ENCODE assay signal across 14 cellular contexts in the genomic region with DNA sequence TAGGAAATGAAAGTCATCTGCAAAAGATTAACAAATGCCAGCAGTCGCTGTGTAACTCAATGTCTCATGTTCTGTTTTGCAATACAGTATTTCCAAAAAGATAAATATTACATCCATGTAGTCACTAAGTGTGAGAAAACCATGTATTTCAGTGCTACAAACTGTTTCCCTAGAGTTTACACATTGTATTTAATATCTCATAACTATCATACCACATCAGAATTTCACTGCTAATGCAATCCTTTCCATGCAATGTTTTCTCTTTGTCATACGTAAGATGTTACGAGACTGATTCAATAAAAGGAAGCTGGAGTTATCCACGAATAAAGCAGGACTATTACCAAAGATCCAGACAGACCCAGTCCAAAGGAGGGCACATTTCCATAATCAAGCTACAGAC.
DNase-seq lines count a peak whose midpoint lies in the region; ATAC-seq and TF ChIP-seq lines count a peak whose summit lies in the region.
"Had no signal": no experiment of that assay in that cellular context is flagged by ENCODE, and none has a peak within 500 bp of the region (broad histone marks: within the 10 kb centered on the region; RNA-seq: fewer than 3 reads in every experiment).

No MANE protein-coding gene starts in this region.

- H3K27me3 ChIP-seq in Caco-2 (replicated peaks; ENCODE audit: control insufficient read depth, insufficient read depth, low read length) (no peaks in the 10 kb centered on the region), OCI-LY3 (ENCODE audit: low read depth, low read length) (no peaks in the 10 kb centered on the region), gastroesophageal sphincter (no peaks in the 10 kb centered on the region), skeletal muscle satellite cell (ENCODE audit: control insufficient read depth, insufficient read depth, low read length) (no peaks in the 10 kb centered on the region)
- H3K27me3 ChIP-seq: colonic mucosa had no signal

- POLR2A ChIA-PET in Caco-2 (lab: Charles Lee) = no interaction called here

- peaks cover 9% of the 10 kb centered on the region for H3K4me1 Mint-ChIP-seq in Caco-2 (ENCODE audit: low read depth, unreplicated experiment)
- H3K4me1 Mint-ChIP-seq: activated naive CD8-positive, alpha-beta T cell treated with anti-CD3 and anti-CD28 coated beads, Interleukin-2, amount 10 ng/mL, durations not matched to agents 7 days and 5 days had no signal

- H3K4me3 Mint-ChIP-seq in Caco-2 (ENCODE audit: unreplicated experiment) = no peak overlapping the region
- H3K4me3 Mint-ChIP-seq: activated naive CD8-positive, alpha-beta T cell treated with anti-CD3 and anti-CD28 coated beads, Interleukin-2, amount 10 ng/mL, durations not matched to agents 7 days and 5 days; stimulated activated naive CD8-positive, alpha-beta T cell treated with anti-CD3 and anti-CD28 coated beads, Interleukin-15, Interleukin-2, amounts not matched to agents 100 ng/mL and 50 ng/mL, for 24 hours had no signal

- H3K4me1 ChIP-seq in Caco-2 = peaks cover 14% of the 10 kb centered on the region
- peaks cover 31% of the 10 kb centered on the region for H3K4me1 ChIP-seq in OCI-LY3 (ENCODE audit: low read length)
- peaks cover 0 to 19% (median 2%) of the 10 kb centered on the region in 3 donors for H3K4me1 ChIP-seq in gastroesophageal sphincter
- H3K4me1 ChIP-seq in skeletal muscle satellite cell (ENCODE audit: control insufficient read depth, insufficient read depth, low read length) = peaks cover 11% of the 10 kb centered on the region
- H3K4me1 ChIP-seq: colonic mucosa had no signal

- peak overlapping the region; percentile 32 for H3K27ac Mint-ChIP-seq in Caco-2 (ENCODE audit: unreplicated experiment)
- H3K27ac Mint-ChIP-seq: activated naive CD8-positive, alpha-beta T cell treated with anti-CD3 and anti-CD28 coated beads, Interleukin-2, amount 10 ng/mL, durations not matched to agents 7 days and 5 days; stimulated activated naive CD8-positive, alpha-beta T cell treated with anti-CD3 and anti-CD28 coated beads, Interleukin-15, Interleukin-2, amounts not matched to agents 100 ng/mL and 50 ng/mL, for 24 hours had no signal

- TF ChIP-seq CTCF in Caco-2 (IDR thresholded peaks at IDR 0.05; ENCODE audit: insufficient read depth in 1 of 2, low read depth in 1 of 2, low read length in 1 of 2, severe bottlenecking in 1 of 2, unreplicated experiment in 1 of 2) = no peak
- TF ChIP-seq CTCF in OCI-LY3 (IDR thresholded peaks at IDR 0.05; ENCODE audit: low read depth, low read length) = no peak
- no peak for TF ChIP-seq CTCF in gastroesophageal sphincter (IDR thresholded peaks at IDR 0.05)

- H3K4me2 ChIP-seq in OCI-LY3 (ENCODE audit: low read length) = peak overlapping the region; percentile 42
- peak overlapping the region; percentile 38 for H3K4me2 ChIP-seq in skeletal muscle satellite cell (ENCODE audit: low read length)

- CTCF ChIA-PET in Caco-2 (lab: Charles Lee) = no interaction called here

- H3K4me3 ChIP-seq in Caco-2 (ENCODE audit: low read depth, low read length) = no peak overlapping the region
- H3K4me3 ChIP-seq in OCI-LY3 (ENCODE audit: low read length) = peak overlapping the region; percentile 3; the same call in 1 of the 2 replicates
- H3K4me3 ChIP-seq in gastroesophageal sphincter = no peak overlapping the region
- no peak overlapping the region for H3K4me3 ChIP-seq in skeletal muscle satellite cell (ENCODE audit: low read length)
- H3K4me3 ChIP-seq: colonic mucosa had no signal

- intact Hi-C loops in Caco-2 (cut with micrococcal nuclease; ENCODE audit: unreplicated experiment) = loop anchor here (5.0 kb wide), 2 partner anchors 270 to 640 kb away; a partner anchor contains a TSS

- H3K36me3 Mint-ChIP-seq in Caco-2 (ENCODE audit: insufficient read depth, unreplicated experiment) = no peaks in the 10 kb centered on the region
- H3K36me3 Mint-ChIP-seq: activated naive CD8-positive, alpha-beta T cell treated with anti-CD3 and anti-CD28 coated beads, Interleukin-2, amount 10 ng/mL, durations not matched to agents 7 days and 5 days had no signal

- DNase-seq in Caco-2 = no peak
- no peak for DNase-seq in NCI-H2171 treated with DMSO at 0.1 percent for 48 hours (lab: John Stamatoyannopoulos, UW)
- no peak for DNase-seq in DMS79 (lab: John Stamatoyannopoulos, UW)
- DNase-seq in activated effector memory CD4-positive, alpha-beta T cell treated with anti-CD3 and anti-CD28 coated beads, Interleukin-2, amount 50 U/mL, for 16 hours = no peak
- DNase-seq in NCI-H146 treated with DMSO at 0.1 percent for 48 hours (lab: John Stamatoyannopoulos, UW; ENCODE audit: unreplicated experiment) = no peak
- DNase-seq: activated CD4-positive, CD25-positive, alpha-beta regulatory T cell; activated naive CD8-positive, alpha-beta T cell treated with anti-CD3 and anti-CD28 coated beads, Interleukin-2, amount 10 ng/mL, durations not matched to agents 7 days and 5 days; colonic mucosa; NCI-H2171; SW 1271 had no signal

- TF ChIP-seq EP300 in gastroesophageal sphincter (IDR thresholded peaks at IDR 0.05) = no peak

- H3K36me3 ChIP-seq in Caco-2 (ENCODE audit: control insufficient read depth, insufficient read depth, low read length) (no peaks in the 10 kb centered on the region), OCI-LY3 (replicated peaks; ENCODE audit: low read depth, low read length) (no peaks in the 10 kb centered on the region), gastroesophageal sphincter (peaks cover 0 to 3% of the 10 kb centered on the region in 2 donors), skeletal muscle satellite cell (ENCODE audit: insufficient read depth, low read length) (peaks cover 9% of the 10 kb centered on the region)
- H3K36me3 ChIP-seq: colonic mucosa had no signal

- no peak overlapping the region for H3K9ac ChIP-seq in OCI-LY3 (ENCODE audit: low read length)
- H3K9ac ChIP-seq in skeletal muscle satellite cell (ENCODE audit: low read depth, low read length) = no peak overlapping the region

- H3K27me3 Mint-ChIP-seq in Caco-2 (ENCODE audit: insufficient read depth, unreplicated experiment) = no peaks in the 10 kb centered on the region
- H3K27me3 Mint-ChIP-seq: stimulated activated naive CD8-positive, alpha-beta T cell treated with anti-CD3 and anti-CD28 coated beads, Interleukin-15, Interleukin-2, amounts not matched to agents 100 ng/mL and 50 ng/mL, for 24 hours had no signal

- 34 to 59% methylated on average over 4 of the region's 4 CpGs for WGBS in gastroesophageal sphincter (ENCODE audit: low coverage in 1 of 2), 2 donors

- no peak overlapping the region for H2AFZ ChIP-seq in OCI-LY3 (ENCODE audit: low read depth, low read length)

- ATAC-seq in gastroesophageal sphincter = peak; percentile 90

- no peak overlapping the region for H3K27ac ChIP-seq in OCI-LY3 (ENCODE audit: low read length)
- peak overlapping the region in 2 of 4 donors; percentile 17 to 36 for H3K27ac ChIP-seq in gastroesophageal sphincter
- H3K27ac ChIP-seq: colonic mucosa had no signal

- no peaks in the 10 kb centered on the region for H3K9me3 Mint-ChIP-seq in Caco-2 (ENCODE audit: unreplicated experiment)
- H3K9me3 Mint-ChIP-seq: activated naive CD8-positive, alpha-beta T cell treated with anti-CD3 and anti-CD28 coated beads, Interleukin-2, amount 10 ng/mL, durations not matched to agents 7 days and 5 days; stimulated activated naive CD8-positive, alpha-beta T cell treated with anti-CD3 and anti-CD28 coated beads, Interleukin-15, Interleukin-2, amounts not matched to agents 100 ng/mL and 50 ng/mL, for 24 hours had no signal

- H3K9me3 ChIP-seq in Caco-2 = no peaks in the 10 kb centered on the region
- no peaks in the 10 kb centered on the region for H3K9me3 ChIP-seq in OCI-LY3 (ENCODE audit: insufficient read depth, low read length)
- H3K9me3 ChIP-seq in gastroesophageal sphincter = no peaks in the 10 kb centered on the region
- no peaks in the 10 kb centered on the region for H3K9me3 ChIP-seq in skeletal muscle satellite cell (replicated peaks; ENCODE audit: low read length)
- H3K9me3 ChIP-seq: colonic mucosa had no signal

- no peaks in the 10 kb centered on the region for H3K79me2 ChIP-seq in OCI-LY3 (ENCODE audit: low read length)

- no peak for TF ChIP-seq POLR2A in gastroesophageal sphincter (IDR thresholded peaks at IDR 0.05)

- no TSS peak for BruUV-seq in Caco-2 (replicated peaks; lab: Mats Ljungman, UMichigan)

- no peaks in the 10 kb centered on the region for H4K20me1 ChIP-seq in OCI-LY3 (ENCODE audit: insufficient read depth, low read length)
